Comparison of ENCODE assay signal across 22 cellular contexts in genomic region chr6:138653435-138653834, GRCh38.
DNase-seq lines count a peak whose midpoint lies in the region; ATAC-seq, FAIRE-seq and TF ChIP-seq lines count a peak whose summit lies in the region.
"Had no signal": no experiment of that assay in that cellular context is flagged by ENCODE, and none has a peak within 500 bp of the region (broad histone marks: within the 10 kb centered on the region; RNA-seq: fewer than 3 reads in every experiment).

No MANE protein-coding gene starts in this region.

- H2AFZ ChIP-seq in GM23338 (no peak overlapping the region), astrocyte (ENCODE audit: low read depth, low read length) (no peak overlapping the region)

- no peak overlapping the region for H3K4me3 ChIP-seq in GM23338
- H3K4me3 ChIP-seq in astrocyte (ENCODE audit: insufficient read depth, low read depth, low read length): no peak overlapping the region
- H3K4me3 ChIP-seq: K562 had no signal

- H3K9me3 Mint-ChIP-seq in GM23338: no peaks in the 10 kb centered on the region
- no peaks in the 10 kb centered on the region for H3K9me3 Mint-ChIP-seq in astrocyte (ENCODE audit: unreplicated experiment)
- H3K9me3 Mint-ChIP-seq: CD8-positive, alpha-beta memory T cell had no signal

- no peaks in the 10 kb centered on the region for H3K27me3 Mint-ChIP-seq in GM23338 (ENCODE audit: insufficient read depth, low read depth, poor library complexity)
- no peaks in the 10 kb centered on the region for H3K27me3 Mint-ChIP-seq in astrocyte (ENCODE audit: low read depth, unreplicated experiment)

- no peak for ATAC-seq in GM23338
- ATAC-seq in GM21723 (IDR thresholded peaks at IDR 0.05; ENCODE audit: unreplicated experiment): no peak
- no peak for ATAC-seq in HG02981 (IDR thresholded peaks at IDR 0.05; ENCODE audit: unreplicated experiment)
- ATAC-seq: K562 had no signal

- H3F3A ChIP-seq in GM23338 (replicated peaks; ENCODE audit: low read depth): no peaks in the 10 kb centered on the region

- H3K4me1 Mint-ChIP-seq in GM23338 (peaks cover 25% of the 10 kb centered on the region), astrocyte (ENCODE audit: low read depth, unreplicated experiment) (peaks cover 8% of the 10 kb centered on the region)

- H3K9ac ChIP-seq in astrocyte (ENCODE audit: low read length): no peak overlapping the region

- no peaks in the 10 kb centered on the region; the same call in 1 of the 2 replicates for H4K20me1 ChIP-seq in GM23338 (replicated peaks; ENCODE audit: insufficient read depth)
- H4K20me1 ChIP-seq in astrocyte (ENCODE audit: insufficient read depth, low read length): no peaks in the 10 kb centered on the region

- no peaks in the 10 kb centered on the region for H3K9me2 ChIP-seq in GM23338 (ENCODE audit: insufficient read depth)

- no peaks in the 10 kb centered on the region for H3K36me3 ChIP-seq in GM23338 (ENCODE audit: insufficient read depth)
- H3K36me3 ChIP-seq in astrocyte (ENCODE audit: insufficient read depth, low read length): no peaks in the 10 kb centered on the region
- H3K36me3 ChIP-seq: BE2C had no signal

- no peak overlapping the region for H3K4me2 ChIP-seq in GM23338
- peak overlapping the region; percentile 56 for H3K4me2 ChIP-seq in astrocyte (ENCODE audit: low read length)

- no peaks in the 10 kb centered on the region for H3K27me3 ChIP-seq in GM23338 (ENCODE audit: insufficient read depth)
- no peaks in the 10 kb centered on the region for H3K27me3 ChIP-seq in astrocyte (ENCODE audit: insufficient read depth, low read length)
- H3K27me3 ChIP-seq: BE2C had no signal

- H3K27ac Mint-ChIP-seq in GM23338 (peak overlapping the region; percentile 88; the same call in 1 of the 2 replicates), astrocyte (ENCODE audit: unreplicated experiment) (no peak overlapping the region)
- H3K27ac Mint-ChIP-seq: CD14-positive monocyte; CD8-positive, alpha-beta memory T cell had no signal

- no peak for FAIRE-seq in astrocyte (lab: Jason Lieb, UNC)
- FAIRE-seq: GM12892, K562 had no signal

- no peak for DNase-seq in GM23338 (ENCODE audit: low spot score)
- no peak for DNase-seq in astrocyte (ENCODE audit: low read depth)
- peak; percentile 52 for DNase-seq in fibroblast of peridontal ligament (ENCODE audit: extremely low read depth)
- no peak for DNase-seq in HUDEP-2 (lab: John Stamatoyannopoulos, UW; ENCODE audit: unreplicated experiment in 76 of 76)
- no peak for DNase-seq in dedifferentiated amniotic fluid mesenchymal stem cell (ENCODE audit: extremely low spot score)
- DNase-seq: BE2C; CD8-positive, alpha-beta memory T cell; GF-D8; H7; NCI-H1092; NCI-H1417 treated with DMSO at 0.1 percent for 48 hours; NCI-H1694 treated with DMSO at 0.1 percent for 48 hours; NCI-H2081; NCI-H2227 treated with DMSO at 0.1 percent for 48 hours; NCI-H510A; RPMI8226; SHP77 had no signal

- TF ChIP-seq CTCF in GM23338 (conservative IDR thresholded peaks at IDR 0.05; ENCODE audit: low read depth in 2 of 2) (no peak), astrocyte (IDR thresholded peaks at IDR 0.05; ENCODE audit: insufficient read depth, low read depth, low read length) (no peak)

- peaks cover 12% of the 10 kb centered on the region for H3K79me2 ChIP-seq in GM23338 (replicated peaks; ENCODE audit: insufficient read depth)
- peaks cover 12% of the 10 kb centered on the region for H3K79me2 ChIP-seq in astrocyte (ENCODE audit: insufficient read depth, low read length)

- H3K4me1 ChIP-seq in GM23338 (ENCODE audit: insufficient read depth): no peaks in the 10 kb centered on the region
- peaks cover 20% of the 10 kb centered on the region for H3K4me1 ChIP-seq in astrocyte (ENCODE audit: insufficient read depth, low read length)
- H3K4me1 ChIP-seq: BE2C had no signal

- no peak overlapping the region for H3K4me3 Mint-ChIP-seq in GM23338
- no peak overlapping the region for H3K4me3 Mint-ChIP-seq in astrocyte (ENCODE audit: unreplicated experiment)
- H3K4me3 Mint-ChIP-seq: CD14-positive monocyte; CD8-positive, alpha-beta memory T cell had no signal

- H3K36me3 Mint-ChIP-seq in GM23338 (ENCODE audit: low read depth) (no peaks in the 10 kb centered on the region), astrocyte (ENCODE audit: low read depth, unreplicated experiment) (peaks cover 5% of the 10 kb centered on the region)
- H3K36me3 Mint-ChIP-seq: CD14-positive monocyte had no signal

- H3K9me3 ChIP-seq in astrocyte (ENCODE audit: insufficient read depth, low read depth, low read length): no peaks in the 10 kb centered on the region
- H3K9me3 ChIP-seq: BE2C had no signal

- H3K27ac ChIP-seq in GM23338 (ENCODE audit: low read depth) (no peak overlapping the region), astrocyte (ENCODE audit: low read depth, low read length) (no peak overlapping the region)

TF ChIP-seq in GM23338, 12 proteins besides CTCF, POLR2A, EP300 and RAD21 (continues in another document):
- no peak for TF ChIP-seq ETS1 (IDR thresholded peaks at IDR 0.05)
- TF ChIP-seq EZH2 (IDR thresholded peaks at IDR 0.05; ENCODE audit: low read depth, unreplicated experiment): no peak
- TF ChIP-seq NANOG (IDR thresholded peaks at IDR 0.05; ENCODE audit: borderline replicate concordance): no peak
- TF ChIP-seq ZNF331 (CRISPR knock-in tag; IDR thresholded peaks at IDR 0.05; ENCODE audit: low read depth): no peak
- no peak for TF ChIP-seq EZH2phosphoT487 (IDR thresholded peaks at IDR 0.05; ENCODE audit: unreplicated experiment)
- no peak for TF ChIP-seq JUNB (IDR thresholded peaks at IDR 0.05; ENCODE audit: unreplicated experiment)
- no peak for TF ChIP-seq CREB1 (CRISPR knock-in tag; IDR thresholded peaks at IDR 0.05; ENCODE audit: low read depth)
- no peak for TF ChIP-seq STAT1 (IDR thresholded peaks at IDR 0.05; ENCODE audit: unreplicated experiment)
- no peak for TF ChIP-seq POLR2AphosphoS5 (IDR thresholded peaks at IDR 0.05; ENCODE audit: low read depth)
- no peak for TF ChIP-seq REST (IDR thresholded peaks at IDR 0.05; ENCODE audit: unreplicated experiment)
